ENCODE assay signal across 8 cellular contexts in the genomic region with DNA sequence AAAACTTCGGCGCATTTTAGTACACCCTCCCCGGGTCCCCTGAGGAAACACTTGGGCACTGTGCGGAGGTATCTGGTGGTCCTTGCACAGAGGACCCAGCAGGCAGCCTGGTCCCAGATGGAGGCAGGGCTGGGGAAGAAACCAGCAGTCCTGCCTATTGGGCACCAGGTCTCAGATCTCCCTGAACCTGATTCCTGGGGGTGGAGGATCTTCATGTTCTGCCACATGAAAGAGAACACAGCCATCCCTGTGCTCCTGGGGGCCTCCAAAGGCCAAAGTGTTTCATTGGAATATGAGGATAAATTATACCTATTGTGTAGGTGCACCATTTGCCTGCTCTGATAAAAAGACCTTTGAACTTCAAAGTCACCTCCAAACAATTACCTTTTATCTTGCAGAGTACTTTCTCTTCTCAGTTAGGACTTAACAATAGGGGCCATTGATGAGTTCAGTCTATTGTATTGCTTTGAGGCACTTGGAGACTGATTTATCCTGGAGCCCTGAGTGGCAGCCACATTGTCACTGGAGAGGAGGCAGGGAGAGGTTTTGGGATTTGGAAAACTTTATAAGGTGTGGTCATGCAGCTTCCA. TPM values are rescaled to one million over a fixed set of nuclear protein-coding genes. Genes with fewer than 3 reads are reported as not detected.
DNase-seq lines count a peak whose midpoint lies in the region; ATAC-seq, FAIRE-seq and TF ChIP-seq lines count a peak whose summit lies in the region.

No MANE protein-coding gene starts in this region.

- no peak overlapping the region for H3K4me3 ChIP-seq in CD8-positive, alpha-beta T cell (ENCODE audit: low read depth, low read length)
- H3K4me3 ChIP-seq in KMS-11 (IDR thresholded peaks at IDR 0.05; ENCODE audit: insufficient read depth, low read depth, low read length) (no peak overlapping the region), neuron (ENCODE audit: low read length) (peak overlapping the region; percentile 60), transverse colon (peak overlapping the region in 2 of 4 donors; percentile 71 to 90)

- H2AFZ ChIP-seq in KMS-11 (ENCODE audit: low read depth) (no peak overlapping the region), neuron (ENCODE audit: low read depth, low read length) (no peak overlapping the region)

- no peak for ATAC-seq in CD8-positive, alpha-beta T cell

- TF ChIP-seq POLR2A in H54 (IDR thresholded peaks at IDR 0.05; ENCODE audit: low read depth, low read length), result no peak
- TF ChIP-seq POLR2A in transverse colon (IDR thresholded peaks at IDR 0.05), result no peak

- no peaks in the 10 kb centered on the region for H3K27me3 ChIP-seq in CD8-positive, alpha-beta T cell (ENCODE audit: insufficient read depth, low read length)
- H3K27me3 ChIP-seq in KMS-11 (ENCODE audit: insufficient read depth, low read depth) (no peaks in the 10 kb centered on the region), neuron (ENCODE audit: insufficient read depth, low read length) (no peaks in the 10 kb centered on the region), transverse colon (no peaks in the 10 kb centered on the region)

- H3K9ac ChIP-seq in KMS-11, result peak overlapping the region; percentile 99

- CTCF ChIA-PET in CD8-positive, alpha-beta T cell (lab: Charles Lee), result no interaction called here

- H3K4me3 Mint-ChIP-seq in CD8-positive, alpha-beta T cell, result peak overlapping the region; percentile 85
- peak overlapping the region; percentile 85 for H3K4me3 Mint-ChIP-seq in chondrocyte (ENCODE audit: unreplicated experiment)

- no peak for DNase-seq in CD8-positive, alpha-beta T cell
- DNase-seq in chondrocyte (ENCODE audit: low spot score) (no peak), H54 (ENCODE audit: insufficient read length, low spot score) (no peak), GM19239 (ENCODE audit: insufficient read length, low spot score) (no peak), transverse colon (no peak), NCI-H1092 (lab: John Stamatoyannopoulos, UW) (no peak)

- peak overlapping the region; percentile 98 for H3K4me2 ChIP-seq in KMS-11

- H3K27ac Mint-ChIP-seq in CD8-positive, alpha-beta T cell, result peak overlapping the region; percentile 57
- H3K27ac Mint-ChIP-seq in chondrocyte (ENCODE audit: unreplicated experiment), result peak overlapping the region; percentile 95

- no peak for TF ChIP-seq EP300 in transverse colon (IDR thresholded peaks at IDR 0.05; ENCODE audit: low read depth)

- H3K4me1 ChIP-seq in CD8-positive, alpha-beta T cell (ENCODE audit: insufficient read depth, low read length), result peaks cover 9% of the 10 kb centered on the region
- H3K4me1 ChIP-seq in KMS-11 (ENCODE audit: low read depth, poor library complexity, severe bottlenecking), result peaks cover 36% of the 10 kb centered on the region
- H3K4me1 ChIP-seq in neuron (ENCODE audit: insufficient read depth, low read length), result peaks cover 27% of the 10 kb centered on the region
- H3K4me1 ChIP-seq in transverse colon, result peaks cover 3 to 24% (median 15%) of the 10 kb centered on the region in 4 donors

- no peaks in the 10 kb centered on the region for H3K9me3 Mint-ChIP-seq in CD8-positive, alpha-beta T cell
- H3K9me3 Mint-ChIP-seq in chondrocyte (ENCODE audit: low read depth), result no peaks in the 10 kb centered on the region

- no peaks in the 10 kb centered on the region for H4K20me1 ChIP-seq in KMS-11 (ENCODE audit: insufficient read depth)

- H3K27me3 Mint-ChIP-seq in CD8-positive, alpha-beta T cell (ENCODE audit: low read depth), result peaks cover 3% of the 10 kb centered on the region
- H3K27me3 Mint-ChIP-seq in chondrocyte (ENCODE audit: low read depth), result no peaks in the 10 kb centered on the region

- in situ Hi-C loops in transverse colon (cut with MboI; ENCODE audit: low pct_ligation_motif_present in 1 of 4, low pct_unique_long_range_greater_than_20kb in 1 of 4, low sequenced_read_pairs in 3 of 4), result no loop called here

- intact Hi-C loops in CD8-positive, alpha-beta T cell (cut with DNase I, micrococcal nuclease), result loop anchor here (5.0 to 10.0 kb wide), 3 partner anchors 578 to 728 kb away; a partner anchor contains a TSS
- intact Hi-C loops in transverse colon (cut with DNase I; ENCODE audit: low total_unique reads), result no loop called here

- H3K36me3 ChIP-seq in CD8-positive, alpha-beta T cell (ENCODE audit: insufficient read depth, low read length), result no peaks in the 10 kb centered on the region
- H3K36me3 ChIP-seq in KMS-11 (ENCODE audit: insufficient read depth) (no peaks in the 10 kb centered on the region; the same call in 1 of the 2 replicates), neuron (ENCODE audit: insufficient read depth, low read length) (peaks cover 24% of the 10 kb centered on the region), transverse colon (no peaks in the 10 kb centered on the region)

- H3K9me3 ChIP-seq in CD8-positive, alpha-beta T cell (ENCODE audit: low read length), result no peaks in the 10 kb centered on the region
- H3K9me3 ChIP-seq in neuron (ENCODE audit: low read length) (peaks cover 11% of the 10 kb centered on the region), transverse colon (no peaks in the 10 kb centered on the region)

- H3K36me3 Mint-ChIP-seq in CD8-positive, alpha-beta T cell, result peaks cover 9% of the 10 kb centered on the region
- peaks cover 11% of the 10 kb centered on the region for H3K36me3 Mint-ChIP-seq in chondrocyte (ENCODE audit: low read depth)

- POLR2A ChIA-PET in CD8-positive, alpha-beta T cell (lab: Charles Lee), result no interaction called here

- no peak for TF ChIP-seq CTCF in CD8-positive, alpha-beta T cell (IDR thresholded peaks at IDR 0.05)
- no peak for TF ChIP-seq CTCF in KMS-11 (conservative IDR thresholded peaks at IDR 0.05; ENCODE audit: low read depth, low read length)
- no peak for TF ChIP-seq CTCF in chondrocyte (IDR thresholded peaks at IDR 0.05)
- no peak for TF ChIP-seq CTCF in transverse colon (IDR thresholded peaks at IDR 0.05)

- H3K27ac ChIP-seq in CD8-positive, alpha-beta T cell (ENCODE audit: low read depth, low read length), result no peak overlapping the region
- H3K27ac ChIP-seq in KMS-11 (no peak overlapping the region; the same call in 1 of the 2 replicates), transverse colon (no peak overlapping the region)

- peaks cover 38% of the 10 kb centered on the region for H3K79me2 ChIP-seq in KMS-11 (ENCODE audit: insufficient read depth, low read depth)

- WGBS in transverse colon (ENCODE audit: low coverage in 1 of 2), 2 donors, result 93% methylated on average over 4 of the region's 4 CpGs; no CpG with 5 or more reads in 1 of the 2 donors

- H3K4me1 Mint-ChIP-seq in CD8-positive, alpha-beta T cell (ENCODE audit: low read depth), result peaks cover 36% of the 10 kb centered on the region
- H3K4me1 Mint-ChIP-seq in chondrocyte (ENCODE audit: low read depth), result peaks cover 58% of the 10 kb centered on the region

- FAIRE-seq in H54 (lab: Jason Lieb, UNC) (no peak), GM19239 (lab: Jason Lieb, UNC) (no peak)

RNA-seq across cellular contexts. Expression of a gene that starts 1.8 kb away (rescaled TPM):
- total RNA-seq in CD8-positive, alpha-beta T cell, result 10 to 100 TPM in 1 of 2 experiments, 1 to 10 TPM in 1; 8.2 to 10.8 TPM
- total RNA-seq in chondrocyte (154 to 232 TPM (median 221 TPM) in 3 replicates), transverse colon (10 to 100 TPM in 3 of 4 donors, 1 to 10 TPM in 1; 3.4 to 32.4 (median 28.8) TPM)
